In the genomic region with DNA sequence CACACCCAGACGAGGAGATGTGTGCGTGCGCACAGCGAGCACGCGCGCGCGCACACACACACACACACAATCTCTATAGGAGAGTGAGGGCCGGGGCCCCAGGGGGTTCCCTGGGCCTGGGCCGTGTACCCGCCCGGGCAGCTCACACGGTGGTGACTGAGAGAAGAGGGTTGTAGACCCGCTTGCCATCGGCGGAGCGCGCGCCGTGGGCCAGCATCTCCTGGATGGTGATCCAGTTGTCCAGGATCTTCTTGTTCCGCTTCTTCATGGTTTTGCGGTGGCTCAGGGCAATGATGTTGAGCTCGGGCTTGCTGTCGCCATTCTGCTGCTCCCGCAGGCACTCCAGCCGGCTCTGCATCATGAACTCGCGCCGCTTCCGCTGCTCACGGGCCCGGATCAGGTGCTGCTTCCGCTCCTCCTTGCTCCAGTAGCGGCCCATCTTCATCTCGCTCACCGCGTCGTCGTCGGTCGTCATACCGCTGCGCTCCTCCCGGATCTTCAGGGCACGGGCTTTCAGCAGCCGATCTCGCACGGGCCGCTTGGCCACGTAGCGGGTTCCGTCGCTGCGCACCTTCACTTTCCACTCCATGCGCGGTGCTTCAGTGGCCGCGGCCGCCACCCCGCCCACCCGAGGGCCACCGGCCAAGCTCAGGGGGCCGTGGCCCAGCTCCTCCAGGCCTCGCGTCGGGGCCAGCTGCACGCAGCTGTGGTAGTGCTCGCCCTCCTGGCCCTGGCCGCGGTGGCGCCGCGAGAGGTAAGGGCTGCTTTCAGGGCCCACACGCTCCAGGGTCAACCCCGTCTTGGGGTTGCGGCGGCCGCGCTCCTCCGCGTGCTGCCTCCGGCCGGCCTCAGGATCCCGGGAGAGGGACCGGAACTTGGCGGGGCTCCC, we compare ENCODE assay signal across 23 cellular contexts. TPM values are rescaled to one million over a fixed set of nuclear protein-coding genes. Genes with fewer than 3 reads are reported as not detected.
DNase-seq lines count a peak whose midpoint lies in the region; ATAC-seq, FAIRE-seq and TF ChIP-seq lines count a peak whose summit lies in the region.
"Had no signal": no experiment of that assay in that cellular context is flagged by ENCODE, and none has a peak within 500 bp of the region (broad histone marks: within the 10 kb centered on the region; RNA-seq: fewer than 3 reads in every experiment).

No MANE protein-coding gene starts in this region.

- no TSS peak for BruUV-seq in K562 (replicated peaks; lab: Mats Ljungman, UMichigan)

- peak overlapping the region; percentile 56 for H3K14ac ChIP-seq in neuronal stem cell (ENCODE audit: low read length)

- H3K4me1 ChIP-seq in GM23338 (ENCODE audit: insufficient read depth): no peaks in the 10 kb centered on the region
- H3K4me1 ChIP-seq in K562 (replicated peaks in 1 of 2; ENCODE audit: control insufficient read depth in 2 of 2, insufficient read depth in 2 of 2, low read length in 2 of 2): peaks cover 0 to 43% of the 10 kb centered on the region in 2 experiments; a peak in 2 of 5 replicates
- no peaks in the 10 kb centered on the region for H3K4me1 ChIP-seq in neuronal stem cell (ENCODE audit: control insufficient read depth in 2 of 2, insufficient read depth in 1 of 2, low read depth in 1 of 2, low read length in 2 of 2)
- H3K4me1 ChIP-seq: A549, BE2C, HAP-1 had no signal

- in situ Hi-C loops in K562 (cut with MboI): no loop called here

- H3K27me3 ChIP-seq in GM23338 (ENCODE audit: insufficient read depth): no peaks in the 10 kb centered on the region
- H3K27me3 ChIP-seq in K562 (ENCODE audit: control insufficient read depth in 2 of 2, insufficient read depth in 2 of 2, low read length in 2 of 2): peaks cover 0 to 12% of the 10 kb centered on the region in 2 experiments; a peak in 3 of 5 replicates
- peaks cover 0 to 13% (median 0%) of the 10 kb centered on the region in 3 experiments for H3K27me3 ChIP-seq in neuronal stem cell (ENCODE audit: control insufficient read depth in 3 of 3, insufficient read depth in 3 of 3, low read depth in 1 of 3, low read length in 3 of 3)
- H3K27me3 ChIP-seq: BE2C had no signal

- H3K4me1 Mint-ChIP-seq in GM23338: peaks cover 9% of the 10 kb centered on the region; the same call in 2 of the 3 replicates
- H3K4me1 Mint-ChIP-seq: CD14-positive monocyte; CD8-positive, alpha-beta memory T cell had no signal

- H3K9me3 ChIP-seq in K562 (replicated peaks; ENCODE audit: control insufficient read depth, insufficient read depth, low read depth, low read length): no peaks in the 10 kb centered on the region
- H3K9me3 ChIP-seq in neuronal stem cell (replicated peaks in 1 of 2; ENCODE audit: control insufficient read depth in 2 of 2, insufficient read depth in 1 of 2, low read depth in 1 of 2, low read length in 2 of 2): no peaks in the 10 kb centered on the region
- H3K9me3 ChIP-seq: A549, BE2C, HAP-1 had no signal

- 0 out of 2 replicates have a peak, but pooled peaks cover 2% of the 10 kb centered on the region for H3F3A ChIP-seq in GM23338 (replicated peaks; ENCODE audit: low read depth)

- H3K27me3 Mint-ChIP-seq in GM23338 (ENCODE audit: insufficient read depth, low read depth, poor library complexity): peaks cover 14% of the 10 kb centered on the region
- H3K27me3 Mint-ChIP-seq: CD4-positive, alpha-beta T cell had no signal

- no peak overlapping the region for H3K4ac ChIP-seq in neuronal stem cell (ENCODE audit: low read length)

- H3K4me2 ChIP-seq in GM23338 (no peak overlapping the region), K562 (ENCODE audit: insufficient read depth, low read length) (no peak overlapping the region), neuronal stem cell (ENCODE audit: insufficient read depth, low read length, poor library complexity, severe bottlenecking) (no peak overlapping the region)
- H3K4me2 ChIP-seq: A549; BLaER1 treated with 17β-estradiol and CSF1 and Interleukin-3, amounts not matched to agents 10 nM and 100 nM had no signal

- no peaks in the 10 kb centered on the region for H3K36me3 ChIP-seq in GM23338 (ENCODE audit: insufficient read depth)
- H3K36me3 ChIP-seq in K562 (ENCODE audit: control insufficient read depth, insufficient read depth, low read length): peaks cover 10% of the 10 kb centered on the region; the same call in 1 of the 3 replicates
- H3K36me3 ChIP-seq in neuronal stem cell (replicated peaks in 1 of 2; ENCODE audit: control insufficient read depth in 2 of 2, insufficient read depth in 2 of 2, low read length in 2 of 2): peaks cover 0 to 23% of the 10 kb centered on the region in 2 donors

- H3K79me2 ChIP-seq in GM23338 (replicated peaks; ENCODE audit: insufficient read depth): peaks cover 4% of the 10 kb centered on the region
- H3K79me2 ChIP-seq in K562 (ENCODE audit: control insufficient read depth, insufficient read depth, low read length): no peaks in the 10 kb centered on the region

- no peak for FAIRE-seq in K562 (lab: Jason Lieb, UNC)
- FAIRE-seq: A549, GM12892, GM19239, H54 had no signal

- H3K9me2 ChIP-seq in GM23338 (ENCODE audit: insufficient read depth): no peaks in the 10 kb centered on the region

- CTCF ChIA-PET in K562 (lab: Yijun Ruan, JAX; ENCODE audit: low intra/inter-chr PET ratio): no interaction called here

- no peak overlapping the region for H2BK15ac ChIP-seq in neuronal stem cell (ENCODE audit: low read length)

- 63% methylated on average over 17 of the region's 87 CpGs for WGBS in K562 (ENCODE audit: insufficient coverage, low coverage, missing lambda C conversion rate)
- WGBS in neuronal stem cell (ENCODE audit: extremely low coverage in 2 of 2, insufficient read length in 2 of 2, insufficient replicate concordance in 1 of 2), 2 donors: no CpG with 5 or more reads among the region's 87 CpGs

- TF ChIP-seq EP300 in K562 (IDR thresholded peaks at IDR 0.05; ENCODE audit: low read length): no peak

- H3K4me3 ChIP-seq in GM23338: no peak overlapping the region
- no peak overlapping the region for H3K4me3 ChIP-seq in K562
- no peak overlapping the region for H3K4me3 ChIP-seq in neuronal stem cell (ENCODE audit: low read length in 2 of 2)
- H3K4me3 ChIP-seq: A549; BLaER1 treated with 17β-estradiol and CSF1 and Interleukin-3, amounts not matched to agents 10 nM and 100 nM; GM23248; HAP-1 had no signal

- DNase-seq in GM23338 (ENCODE audit: low spot score) (no peak), K562 (ENCODE audit: extremely low read depth in 1 of 4, low spot score in 3 of 4) (no peak), neuronal stem cell (ENCODE audit: low spot score) (no peak), NCI-H1105 treated with DMSO at 0.1 percent for 48 hours (lab: John Stamatoyannopoulos, UW) (no peak)
- DNase-seq: 8988T; ACHN; AML-193; BE2C; CD4-positive, alpha-beta T cell; CD8-positive, alpha-beta memory T cell; DMS79 treated with DMSO at 0.1 percent for 48 hours; GF-D8; GM23248; HFFc6 had no signal

- no peak overlapping the region for H4K8ac ChIP-seq in neuronal stem cell (ENCODE audit: low read depth, low read length)

- no peaks in the 10 kb centered on the region for H3K9me3 Mint-ChIP-seq in GM23338
- H3K9me3 Mint-ChIP-seq: CD4-positive, alpha-beta T cell; CD8-positive, alpha-beta memory T cell; HFFc6 had no signal

- H2BK120ac ChIP-seq in neuronal stem cell (ENCODE audit: low read depth, low read length): no peak overlapping the region

- no peak overlapping the region for H2AK5ac ChIP-seq in neuronal stem cell (ENCODE audit: low read depth, low read length)

- no peak overlapping the region for H4K91ac ChIP-seq in neuronal stem cell (ENCODE audit: low read depth, low read length, poor library complexity)

- POLR2A ChIA-PET in K562 (lab: Yijun Ruan, JAX): no interaction called here

- no peak for ATAC-seq in GM23338
- ATAC-seq in K562: no peak
- ATAC-seq in GM18519 (IDR thresholded peaks at IDR 0.05; ENCODE audit: low FRiP score, unreplicated experiment): no peak

- TF ChIP-seq RAD21 in K562 (CRISPR knock-in tag; conservative IDR thresholded peaks at IDR 0.05 in 1 of 2, IDR thresholded peaks at IDR 0.05 in 1 of 2): no peak

- H3K9me1 ChIP-seq in K562 (ENCODE audit: control insufficient read depth, insufficient read depth, low read length): no peaks in the 10 kb centered on the region

- H3K27ac ChIP-seq in GM23338 (ENCODE audit: low read depth): no peak overlapping the region
- no peak overlapping the region for H3K27ac ChIP-seq in K562 (ENCODE audit: extremely low read depth, low read depth, low read length)
- H3K27ac ChIP-seq in neuronal stem cell (replicated peaks; ENCODE audit: low read length): no peak overlapping the region
- H3K27ac ChIP-seq: A549; BLaER1 treated with 17β-estradiol and CSF1 and Interleukin-3, amounts not matched to agents 10 nM and 100 nM; GM23248 had no signal

- H3K23ac ChIP-seq in neuronal stem cell (ENCODE audit: low read depth, low read length, poor library complexity): no peak overlapping the region

- H3K18ac ChIP-seq in neuronal stem cell (ENCODE audit: low read length): no peak overlapping the region

- H3K79me1 ChIP-seq in neuronal stem cell (ENCODE audit: low read depth, low read length): no peaks in the 10 kb centered on the region

- H2BK5ac ChIP-seq in neuronal stem cell (ENCODE audit: low read length): no peak overlapping the region

- intact Hi-C loops in K562 (cut with micrococcal nuclease): no loop called here

- 0 out of 2 replicates have a peak overlapping the region, but pooled peaks have one; percentile 36 for H3K27ac Mint-ChIP-seq in GM23338
- H3K27ac Mint-ChIP-seq: CD4-positive, alpha-beta T cell; CD8-positive, alpha-beta memory T cell; HFFc6 had no signal

- H3K4me3 Mint-ChIP-seq in GM23338: no peak overlapping the region
- H3K4me3 Mint-ChIP-seq: CD14-positive monocyte; CD4-positive, alpha-beta T cell; CD8-positive, alpha-beta memory T cell; HFFc6 had no signal

- H2AFZ ChIP-seq in GM23338 (no peak overlapping the region), K562 (ENCODE audit: low read depth, low read length) (no peak overlapping the region), neuronal stem cell (ENCODE audit: low read length) (no peak overlapping the region)
- H2AFZ ChIP-seq: GM23248 had no signal

- TF ChIP-seq CTCF in GM23338 (conservative IDR thresholded peaks at IDR 0.05; ENCODE audit: low read depth in 2 of 2): no peak
- TF ChIP-seq CTCF in K562 (IDR thresholded peaks at IDR 0.05 in 2 of 3, conservative IDR thresholded peaks at IDR 0.05 in 1 of 3; ENCODE audit: insufficient read depth in 2 of 3, low read depth in 1 of 3, low read length in 3 of 3): no peak

- H3K36me3 Mint-ChIP-seq in GM23338 (ENCODE audit: low read depth): peaks cover 23% of the 10 kb centered on the region

- no peak overlapping the region for H3K9ac ChIP-seq in K562 (ENCODE audit: insufficient read depth in 1 of 2, low read depth in 2 of 2, low read length in 2 of 2)
- no peak overlapping the region for H3K9ac ChIP-seq in neuronal stem cell (ENCODE audit: low read depth, low read length, poor library complexity)
- H3K9ac ChIP-seq: BLaER1 treated with 17β-estradiol and CSF1 and Interleukin-3, amounts not matched to agents 10 nM and 100 nM; GM23248 had no signal

- no peak for TF ChIP-seq POLR2A in K562 (conservative IDR thresholded peaks at IDR 0.05)

- no peak overlapping the region for H2BK12ac ChIP-seq in neuronal stem cell (ENCODE audit: low read length)

- H4K20me1 ChIP-seq in GM23338 (replicated peaks; ENCODE audit: insufficient read depth) (no peaks in the 10 kb centered on the region; the same call in 1 of the 2 replicates), K562 (replicated peaks; ENCODE audit: control insufficient read depth, insufficient read depth, low read length) (no peaks in the 10 kb centered on the region; the same call in 1 of the 2 replicates)

RNA-seq across cellular contexts. Expression of a gene that starts 9.0 kb away (rescaled TPM):
- 107 and 168 TPM in 2 replicates for total RNA-seq in GM23338 (2014; rRNA removed; shearing (Covaris generic))
- 352 and 404 TPM in 2 replicates for polyA plus RNA-seq in GM23338 (2016; fragmentation: Nextera tagmentation; extraction: Ambion mirVana)
- 87.7 and 259 TPM in 2 replicates for total RNA-seq in K562 (2011; cell fraction: chromatin; rRNA removed; ENCODE audit: low replicate concordance)
- total RNA-seq in K562 (2011; cell fraction: nucleolus; rRNA removed): 611 and 654 TPM in 2 replicates
- total RNA-seq in K562 (2011; cell fraction: nucleoplasm; rRNA removed): 313 and 394 TPM in 2 replicates
- 222 and 275 TPM in 2 replicates for total RNA-seq in K562 (2014; rRNA removed)
- total RNA-seq in K562 (2014; rRNA removed; fragmentation: Illumina TruSeq; extraction: Trizol): 120 and 146 TPM in 2 replicates
- total RNA-seq in K562 (2015; rRNA removed; fragmentation: Illumina TruSeq; extraction: Trizol): 299 and 311 TPM in 2 replicates
- 272 and 275 TPM in 2 replicates for total RNA-seq in K562 (2021)
- 255 and 290 TPM in 2 replicates for polyA plus RNA-seq in K562 (2011; rRNA removed)
- 616 and 1,308 TPM in 2 replicates for polyA plus RNA-seq in K562 (2011; cell fraction: cytosol; rRNA removed)
- polyA plus RNA-seq in K562 (2011; cell fraction: nucleus; rRNA removed): 189 and 214 TPM in 2 replicates
- polyA plus RNA-seq in K562 (2012): 287 and 544 TPM in 2 replicates
- polyA plus RNA-seq in K562 (2014; fragmentation: Illumina TruSeq; extraction: Trizol): 196 and 294 TPM in 2 replicates
- polyA plus RNA-seq in K562 (2014; fragmentation: Nextera tagmentation; extraction: Ambion mirVana): 100 to 1,000 TPM; 469 to 492 TPM
- 344 and 405 TPM in 2 replicates for polyA plus RNA-seq in K562 (2014; rRNA removed)
- 132 and 170 TPM in 2 replicates for polyA minus RNA-seq in K562 (2011; rRNA and poly(A)+ RNA removed)
- polyA minus RNA-seq in K562 (2011; cell fraction: cytosol; rRNA and poly(A)+ RNA removed): 261 and 339 TPM in 2 replicates
- polyA minus RNA-seq in K562 (2011; cell fraction: nucleus; rRNA and poly(A)+ RNA removed): 48.7 and 66.4 TPM in 2 replicates
- polyA plus RNA-seq in neuronal stem cell (2013, experiment 1 of 2): 194 TPM
- 190 TPM for polyA plus RNA-seq in neuronal stem cell (2013, experiment 2 of 2)

RNA-seq across cellular contexts. Expression of a gene that starts 9.3 kb away (rescaled TPM):
- 43.0 and 49.0 TPM in 2 replicates for total RNA-seq in GM23338 (2014; rRNA removed; shearing (Covaris generic))
- polyA plus RNA-seq in GM23338 (2016; fragmentation: Nextera tagmentation; extraction: Ambion mirVana): 41.4 and 45.5 TPM in 2 replicates
- 85.9 and 295 TPM in 2 replicates for total RNA-seq in K562 (2011; cell fraction: chromatin; rRNA removed; ENCODE audit: low replicate concordance)
- total RNA-seq in K562 (2011; cell fraction: nucleolus; rRNA removed): 142 and 145 TPM in 2 replicates
- 98.2 and 107 TPM in 2 replicates for total RNA-seq in K562 (2011; cell fraction: nucleoplasm; rRNA removed)
- 62.4 and 70.5 TPM in 2 replicates for total RNA-seq in K562 (2014; rRNA removed)
- total RNA-seq in K562 (2014; rRNA removed; fragmentation: Illumina TruSeq; extraction: Trizol): 16.3 and 30.6 TPM in 2 replicates
- total RNA-seq in K562 (2015; rRNA removed; fragmentation: Illumina TruSeq; extraction: Trizol): 34.1 and 39.2 TPM in 2 replicates
- total RNA-seq in K562 (2021): 64.0 and 67.1 TPM in 2 replicates
- 37.9 and 74.6 TPM in 2 replicates for polyA plus RNA-seq in K562 (2011; rRNA removed)
- polyA plus RNA-seq in K562 (2011; cell fraction: cytosol; rRNA removed): 81.4 and 108 TPM in 2 replicates
- polyA plus RNA-seq in K562 (2011; cell fraction: nucleus; rRNA removed): 174 and 207 TPM in 2 replicates
- polyA plus RNA-seq in K562 (2012): 78.2 and 88.3 TPM in 2 replicates
- 72.5 and 80.1 TPM in 2 replicates for polyA plus RNA-seq in K562 (2014; fragmentation: Illumina TruSeq; extraction: Trizol)
- 10 to 100 TPM; 24.3 to 36.4 TPM for polyA plus RNA-seq in K562 (2014; fragmentation: Nextera tagmentation; extraction: Ambion mirVana)
- 63.2 and 69.3 TPM in 2 replicates for polyA plus RNA-seq in K562 (2014; rRNA removed)
- polyA minus RNA-seq in K562 (2011; rRNA and poly(A)+ RNA removed): 72.5 and 76.8 TPM in 2 replicates
- 47.7 and 58.4 TPM in 2 replicates for polyA minus RNA-seq in K562 (2011; cell fraction: cytosol; rRNA and poly(A)+ RNA removed)
- 49.9 and 58.3 TPM in 2 replicates for polyA minus RNA-seq in K562 (2011; cell fraction: nucleus; rRNA and poly(A)+ RNA removed)
- 43.4 TPM for polyA plus RNA-seq in neuronal stem cell (2013, experiment 1 of 2)
- polyA plus RNA-seq in neuronal stem cell (2013, experiment 2 of 2): 43.1 TPM

RNA-seq across cellular contexts. Expression of a gene that starts 22.6 kb away (rescaled TPM):
- total RNA-seq in GM23338 (2014; rRNA removed; shearing (Covaris generic)): 0.23 TPM in 1 of 2 replicates, not detected in the other
- polyA plus RNA-seq in GM23338 (2016; fragmentation: Nextera tagmentation; extraction: Ambion mirVana): 0.15 and 0.19 TPM in 2 replicates
- total RNA-seq in K562 (2011; cell fraction: chromatin; rRNA removed; ENCODE audit: low replicate concordance): 0.42 TPM in 1 of 2 replicates, not detected in the other
- 0.17 and 0.39 TPM in 2 replicates for total RNA-seq in K562 (2011; cell fraction: nucleolus; rRNA removed)
- total RNA-seq in K562 (2011; cell fraction: nucleoplasm; rRNA removed): 0.07 TPM in 1 of 2 replicates, not detected in the other
- 0.09 TPM in 1 of 2 replicates, not detected in the other for total RNA-seq in K562 (2014; rRNA removed)
- total RNA-seq in K562 (2014; rRNA removed; fragmentation: Illumina TruSeq; extraction: Trizol): not detected in 2 replicates
- not detected in 2 replicates for total RNA-seq in K562 (2015; rRNA removed; fragmentation: Illumina TruSeq; extraction: Trizol)
- total RNA-seq in K562 (2021): 0.04 TPM in 1 of 2 replicates, not detected in the other
- 0.01 and 0.12 TPM in 2 replicates for polyA plus RNA-seq in K562 (2011; rRNA removed)
- polyA plus RNA-seq in K562 (2011; cell fraction: cytosol; rRNA removed): 0.03 and 0.15 TPM in 2 replicates
- polyA plus RNA-seq in K562 (2011; cell fraction: nucleus; rRNA removed): 0.07 and 0.27 TPM in 2 replicates
- polyA plus RNA-seq in K562 (2012): 0.84 and 1.1 TPM in 2 replicates
- polyA plus RNA-seq in K562 (2014; fragmentation: Illumina TruSeq; extraction: Trizol): 0.03 TPM in 1 of 2 replicates, not detected in the other
- under 1 TPM; 0.04 to 0.06 TPM for polyA plus RNA-seq in K562 (2014; fragmentation: Nextera tagmentation; extraction: Ambion mirVana)
- polyA plus RNA-seq in K562 (2014; rRNA removed): 0.03 and 0.07 TPM in 2 replicates
- polyA minus RNA-seq in K562 (2011; rRNA and poly(A)+ RNA removed): not detected in 2 replicates
- polyA minus RNA-seq in K562 (2011; cell fraction: cytosol; rRNA and poly(A)+ RNA removed): not detected in 2 replicates
- polyA minus RNA-seq in K562 (2011; cell fraction: nucleus; rRNA and poly(A)+ RNA removed): 0.11 and 0.13 TPM in 2 replicates
- polyA plus RNA-seq in neuronal stem cell (2013, experiment 1 of 2): not detected
- not detected for polyA plus RNA-seq in neuronal stem cell (2013, experiment 2 of 2)
- total RNA-seq: CD4-positive, alpha-beta T cell; CD8-positive, alpha-beta memory T cell; G401 had no signal
- polyA plus RNA-seq: CD14-positive monocyte; CD8-positive, alpha-beta memory T cell had no signal

RNA-seq across cellular contexts. Expression of a gene that starts 26.9 kb away (rescaled TPM):
- total RNA-seq in GM23338 (2014; rRNA removed; shearing (Covaris generic)): 194 and 230 TPM in 2 replicates
- polyA plus RNA-seq in GM23338 (2016; fragmentation: Nextera tagmentation; extraction: Ambion mirVana) (30.5 and 34.5 TPM in 2 replicates), K562 (2011; rRNA removed) (0.07 and 0.18 TPM in 2 replicates), K562 (2014; fragmentation: Illumina TruSeq; extraction: Trizol) (not detected in 2 replicates), K562 (2014; fragmentation: Nextera tagmentation; extraction: Ambion mirVana) (not detected), K562 (2014; rRNA removed) (0.08 TPM in 1 of 2 replicates, not detected in the other)
- 0.46 TPM in 1 of 2 replicates, not detected in the other for total RNA-seq in K562 (2011; cell fraction: chromatin; rRNA removed; ENCODE audit: low replicate concordance)
- total RNA-seq in K562 (2011; cell fraction: nucleolus; rRNA removed): 0.13 and 0.33 TPM in 2 replicates
- total RNA-seq in K562 (2011; cell fraction: nucleoplasm; rRNA removed): not detected in 2 replicates
- total RNA-seq in K562 (2014; rRNA removed) (0.05 TPM in 1 of 2 replicates, not detected in the other), K562 (2014; rRNA removed; fragmentation: Illumina TruSeq; extraction: Trizol) (not detected in 2 replicates), K562 (2015; rRNA removed; fragmentation: Illumina TruSeq; extraction: Trizol) (not detected in 2 replicates), K562 (2021) (0.38 TPM in 1 of 2 replicates, not detected in the other)
- polyA plus RNA-seq in K562 (2011; cell fraction: cytosol; rRNA removed): 0.06 and 0.13 TPM in 2 replicates
- polyA plus RNA-seq in K562 (2011; cell fraction: nucleus; rRNA removed): 1.1 and 1.4 TPM in 2 replicates
- 0.07 TPM in 1 of 2 replicates, not detected in the other for polyA plus RNA-seq in K562 (2012)
- polyA minus RNA-seq in K562 (2011; rRNA and poly(A)+ RNA removed): not detected in 2 replicates
- polyA minus RNA-seq in K562 (2011; cell fraction: cytosol; rRNA and poly(A)+ RNA removed): not detected in 2 replicates
- 0.33 TPM in 1 of 2 replicates, not detected in the other for polyA minus RNA-seq in K562 (2011; cell fraction: nucleus; rRNA and poly(A)+ RNA removed)
- 13.1 TPM for polyA plus RNA-seq in neuronal stem cell (2013, experiment 1 of 2)
- polyA plus RNA-seq in neuronal stem cell (2013, experiment 2 of 2): 12.8 TPM
- total RNA-seq: GM23248, HFFc6 had no signal
- polyA plus RNA-seq: CD14-positive monocyte, GM23248 had no signal

RNA-seq across cellular contexts. Expression of a gene that starts 39.4 kb away (rescaled TPM):
- 3.2 and 4.1 TPM in 2 replicates for total RNA-seq in GM23338 (2014; rRNA removed; shearing (Covaris generic))
- polyA plus RNA-seq in GM23338 (2016; fragmentation: Nextera tagmentation; extraction: Ambion mirVana): 0.30 and 0.70 TPM in 2 replicates
- 2.4 and 18.7 TPM in 2 replicates for total RNA-seq in K562 (2011; cell fraction: chromatin; rRNA removed; ENCODE audit: low replicate concordance)
- 5.5 and 11.0 TPM in 2 replicates for total RNA-seq in K562 (2011; cell fraction: nucleolus; rRNA removed)
- 3.1 and 3.7 TPM in 2 replicates for total RNA-seq in K562 (2011; cell fraction: nucleoplasm; rRNA removed)
- 1.6 and 2.0 TPM in 2 replicates for total RNA-seq in K562 (2014; rRNA removed)
- total RNA-seq in K562 (2014; rRNA removed; fragmentation: Illumina TruSeq; extraction: Trizol): 0.22 TPM in 1 of 2 replicates, not detected in the other
- total RNA-seq in K562 (2015; rRNA removed; fragmentation: Illumina TruSeq; extraction: Trizol): 0.25 and 0.72 TPM in 2 replicates
- 1.6 TPM in 2 replicates for total RNA-seq in K562 (2021)
- 1.5 and 2.4 TPM in 2 replicates for polyA plus RNA-seq in K562 (2011; rRNA removed)
- 0.63 and 1.1 TPM in 2 replicates for polyA plus RNA-seq in K562 (2011; cell fraction: cytosol; rRNA removed)
- polyA plus RNA-seq in K562 (2011; cell fraction: nucleus; rRNA removed): 12.2 and 14.5 TPM in 2 replicates
- polyA plus RNA-seq in K562 (2012): 0.94 and 1.7 TPM in 2 replicates
- 0.40 and 0.50 TPM in 2 replicates for polyA plus RNA-seq in K562 (2014; fragmentation: Illumina TruSeq; extraction: Trizol)
- not detected for polyA plus RNA-seq in K562 (2014; fragmentation: Nextera tagmentation; extraction: Ambion mirVana)
- polyA plus RNA-seq in K562 (2014; rRNA removed): 1.4 and 1.6 TPM in 2 replicates
- 0.81 and 1.2 TPM in 2 replicates for polyA minus RNA-seq in K562 (2011; rRNA and poly(A)+ RNA removed)
- 1.2 and 2.0 TPM in 2 replicates for polyA minus RNA-seq in K562 (2011; cell fraction: cytosol; rRNA and poly(A)+ RNA removed)
- polyA minus RNA-seq in K562 (2011; cell fraction: nucleus; rRNA and poly(A)+ RNA removed): 4.0 and 4.3 TPM in 2 replicates
- 0.67 TPM for polyA plus RNA-seq in neuronal stem cell (2013, experiment 1 of 2)
- 0.64 TPM for polyA plus RNA-seq in neuronal stem cell (2013, experiment 2 of 2)
- total RNA-seq: CD4-positive, alpha-beta T cell had no signal
- polyA plus RNA-seq: CD14-positive monocyte; CD8-positive, alpha-beta memory T cell had no signal
